ENCODE assay signal across 24 cellular contexts in the genomic region with DNA sequence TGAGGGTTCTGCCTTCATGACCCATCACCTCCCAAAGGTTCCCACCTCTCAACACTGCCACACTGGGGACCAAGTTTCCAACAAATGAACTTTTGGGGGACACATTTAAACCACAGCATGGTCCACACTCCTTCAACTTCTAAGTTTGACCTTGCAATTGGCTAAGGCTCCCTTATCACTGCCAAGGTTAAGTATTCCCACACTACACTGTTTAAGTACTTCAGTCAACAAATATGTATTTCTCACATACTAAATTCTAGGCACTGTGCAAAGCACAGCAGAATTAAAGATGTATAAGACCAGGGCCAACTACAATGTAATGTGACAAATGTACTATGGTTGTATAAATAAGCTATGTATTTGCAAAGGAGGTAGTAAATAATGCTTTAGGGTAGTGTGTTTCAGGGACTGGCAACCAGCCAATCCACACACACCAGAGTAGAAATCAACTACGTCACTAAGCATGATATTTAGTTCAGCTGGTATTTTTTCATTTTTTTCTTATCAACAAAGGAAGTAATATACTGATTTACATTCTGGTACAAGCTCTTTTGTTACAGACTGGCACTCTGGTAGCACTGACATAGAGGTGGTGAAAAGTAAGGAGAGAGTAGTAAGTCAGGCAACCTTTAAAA. TPM values are rescaled to one million over a fixed set of nuclear protein-coding genes. Genes with fewer than 3 reads are reported as not detected.
DNase-seq lines count a peak whose midpoint lies in the region; ATAC-seq and TF ChIP-seq lines count a peak whose summit lies in the region.
"Had no signal": no experiment of that assay in that cellular context is flagged by ENCODE, and none has a peak within 500 bp of the region (broad histone marks: within the 10 kb centered on the region; RNA-seq: fewer than 3 reads in every experiment).

No MANE protein-coding gene starts in this region.

- DNase-seq in NCI-H82 (lab: John Stamatoyannopoulos, UW) (peak; percentile 28), NCI-H82 treated with DMSO at 0.1 percent for 48 hours (lab: John Stamatoyannopoulos, UW; ENCODE audit: unreplicated experiment) (no peak), dermis blood vessel endothelial cell (peak; percentile 41), lower lobe of right lung (no peak), NCI-H2196 treated with DMSO at 0.1 percent for 48 hours (lab: John Stamatoyannopoulos, UW; ENCODE audit: unreplicated experiment) (no peak), NCI-H1694 (lab: John Stamatoyannopoulos, UW) (no peak), osteoblast (ENCODE audit: insufficient read length, low spot score, missing footprints) (no peak)
- DNase-seq: 8988T, ACHN, BE2C, Calu3, GM23248, H7, KBM-7, MG63, NCI-H1417, NCI-H1694 treated with DMSO at 0.1 percent for 48 hours, NCI-H2081, NCI-H226, NCI-H510A, NCI-H69, PC-9 had no signal

- no peak overlapping the region for H2AFZ ChIP-seq in osteoblast (ENCODE audit: low read length)
- H2AFZ ChIP-seq: GM23248, PC-9 had no signal

- TF ChIP-seq CTCF in lower lobe of right lung (IDR thresholded peaks at IDR 0.05): no peak
- TF ChIP-seq CTCF in osteoblast (IDR thresholded peaks at IDR 0.05; ENCODE audit: extremely low read depth, low read depth, low read length): no peak

- H3K79me2 ChIP-seq in osteoblast (ENCODE audit: insufficient read depth, low read length): peaks cover 4% of the 10 kb centered on the region

- H4K20me1 ChIP-seq in osteoblast (ENCODE audit: insufficient read depth, low read length): no peaks in the 10 kb centered on the region

- no peak overlapping the region for H3K4me3 ChIP-seq in lower lobe of right lung
- no peak overlapping the region for H3K4me3 ChIP-seq in osteoblast (ENCODE audit: insufficient read depth, low read length)
- H3K4me3 ChIP-seq: GM23248, MG63, PC-9, SJSA1 had no signal

- H3K4me1 ChIP-seq in lower lobe of right lung: peaks cover 7% of the 10 kb centered on the region
- peaks cover 11% of the 10 kb centered on the region for H3K4me1 ChIP-seq in osteoblast (ENCODE audit: insufficient read depth, low read length)
- H3K4me1 ChIP-seq: BE2C, SJSA1 had no signal

- H3K27ac ChIP-seq in lower lobe of right lung (no peak overlapping the region), osteoblast (ENCODE audit: low read depth, low read length) (no peak overlapping the region)
- H3K27ac ChIP-seq: GM23248, PC-9, SJSA1 had no signal

- ATAC-seq in lower lobe of right lung: peak; percentile 66 to 75
- ATAC-seq: Right ventricle myocardium inferior had no signal

- intact Hi-C loops in lower lobe of right lung (cut with DNase I): no loop called here

- H3K4me2 ChIP-seq in osteoblast (ENCODE audit: insufficient read depth, low read length): no peak overlapping the region
- H3K4me2 ChIP-seq: PC-9 had no signal

- peaks cover 34% of the 10 kb centered on the region for H3K36me3 ChIP-seq in lower lobe of right lung
- H3K36me3 ChIP-seq in osteoblast (ENCODE audit: insufficient read depth, low read length): peaks cover 38% of the 10 kb centered on the region

- no peaks in the 10 kb centered on the region for H3K27me3 ChIP-seq in lower lobe of right lung (ENCODE audit: low read depth)
- no peaks in the 10 kb centered on the region for H3K27me3 ChIP-seq in osteoblast (ENCODE audit: insufficient read depth, low read length)
- H3K27me3 ChIP-seq: BE2C, MG63, SJSA1 had no signal

- H3K9me3 ChIP-seq in lower lobe of right lung (no peaks in the 10 kb centered on the region), osteoblast (ENCODE audit: low read depth, low read length) (no peaks in the 10 kb centered on the region)
- H3K9me3 ChIP-seq: BE2C, MG63, SJSA1 had no signal

RNA-seq across cellular contexts. Expression of gene NUFIP1, which starts 12.2 kb away (rescaled TPM):
- 2.4 and 2.8 TPM in 2 replicates for total RNA-seq in dermis blood vessel endothelial cell
- 3.8 TPM for total RNA-seq in lower lobe of right lung
- 2.4 and 3.3 TPM in 2 replicates for total RNA-seq in osteoblast

RNA-seq across cellular contexts. Expression of gene GPALPP1, which starts 12.3 kb away (rescaled TPM):
- total RNA-seq in dermis blood vessel endothelial cell (28.4 and 29.5 TPM in 2 replicates), lower lobe of right lung (23.6 TPM), osteoblast (23.3 and 25.0 TPM in 2 replicates)

Comparison
In these comparisons a context has a peak if more than half of its experiments do, and no peak if none do; other contexts are left out.
1. DNase-seq: peak in NCI-H82 (single experiment) and dermis blood vessel endothelial cell (single experiment); none in NCI-H82 treated with DMSO at 0.1 percent for 48 hours (single experiment), lower lobe of right lung (single experiment), NCI-H2196 treated with DMSO at 0.1 percent for 48 hours (single experiment), NCI-H1694 (single experiment) and osteoblast (single experiment).